Comparison of ENCODE assay signal across 10 cellular contexts in genomic region chr4:126583509-126583908, GRCh38.
A peak's percentile ranks its signal among the peaks of the same experiment; 100 is the strongest.
DNase-seq lines count a peak whose midpoint lies in the region; ATAC-seq and TF ChIP-seq lines count a peak whose summit lies in the region.
"Had no signal": no experiment of that assay in that cellular context is flagged by ENCODE, and none has a peak within 500 bp of the region (broad histone marks: within the 10 kb centered on the region; RNA-seq: fewer than 3 reads in every experiment).

No MANE protein-coding gene starts in this region.

- no peaks in the 10 kb centered on the region for H3K36me3 ChIP-seq in tibial nerve

- no peak overlapping the region for H3K4me3 ChIP-seq in tibial nerve
- H3K4me3 ChIP-seq: lung, PC-9 had no signal

- DNase-seq in D341Med (ENCODE audit: low spot score), result peak; percentile 32
- DNase-seq in HFFc6, result peak; percentile 3
- DNase-seq in SKM-1 treated with dmso at 0.1 percent for 144 hours (lab: John Stamatoyannopoulos, UW; ENCODE audit: unreplicated experiment), result peak; percentile 26
- no peak for DNase-seq in glutamatergic neuron
- DNase-seq in tibial nerve (ENCODE audit: low spot score in 2 of 2), result no peak
- DNase-seq in CD4-positive, alpha-beta T cell, result no peak
- no peak for DNase-seq in hippocampal formation (lab: John Stamatoyannopoulos, UW)
- DNase-seq: PC-9 had no signal

- H3K4me1 Mint-ChIP-seq in HFFc6 (ENCODE audit: low read depth) (no peaks in the 10 kb centered on the region), glutamatergic neuron (ENCODE audit: low read depth, unreplicated experiment) (no peaks in the 10 kb centered on the region)
- no peaks in the 10 kb centered on the region for H3K4me1 Mint-ChIP-seq in CD4-positive, alpha-beta T cell (ENCODE audit: low read depth)

- H3K27ac Mint-ChIP-seq in HFFc6 (no peak overlapping the region), glutamatergic neuron (ENCODE audit: unreplicated experiment) (no peak overlapping the region)
- no peak overlapping the region for H3K27ac Mint-ChIP-seq in CD4-positive, alpha-beta T cell

- intact Hi-C loops in CD4-positive, alpha-beta T cell (cut with DNase I, micrococcal nuclease), result no loop called here

- peaks cover 0 to 34% (median 0%) of the 10 kb centered on the region in 4 donors for H3K9me3 ChIP-seq in tibial nerve
- peaks cover 6% of the 10 kb centered on the region for H3K9me3 ChIP-seq in CD4-positive, alpha-beta T cell (ENCODE audit: control insufficient read depth, low read length)

- H3K27ac ChIP-seq in tibial nerve, result no peak overlapping the region
- H3K27ac ChIP-seq in CD4-positive, alpha-beta T cell (ENCODE audit: low read depth, low read length), result no peak overlapping the region
- H3K27ac ChIP-seq: PC-9 had no signal

- CTCF ChIA-PET in CD4-positive, alpha-beta T cell (lab: Charles Lee), result interaction anchor here (1.1 kb wide), 1 partner anchor 31 kb away, joined by 3 read pairs; no protein-coding TSS in a partner anchor

- no peak for ATAC-seq in CD4-positive, alpha-beta T cell (ENCODE audit: poor library complexity)
- ATAC-seq in HG02938 (IDR thresholded peaks at IDR 0.05; ENCODE audit: unreplicated experiment), result no peak

- H3K4me3 Mint-ChIP-seq in HFFc6, result no peak overlapping the region
- H3K4me3 Mint-ChIP-seq in glutamatergic neuron (ENCODE audit: unreplicated experiment), result no peak overlapping the region
- H3K4me3 Mint-ChIP-seq in CD4-positive, alpha-beta T cell, result no peak overlapping the region

- H3K36me3 Mint-ChIP-seq in HFFc6 (ENCODE audit: low read depth), result no peaks in the 10 kb centered on the region
- peaks cover 5% of the 10 kb centered on the region for H3K36me3 Mint-ChIP-seq in glutamatergic neuron (ENCODE audit: unreplicated experiment)
- no peaks in the 10 kb centered on the region for H3K36me3 Mint-ChIP-seq in CD4-positive, alpha-beta T cell (ENCODE audit: low read depth)

- 81 to 86% methylated on average over 1 of the region's 1 CpG for WGBS in tibial nerve, 2 donors

- no peaks in the 10 kb centered on the region for H3K4me1 ChIP-seq in tibial nerve

- TF ChIP-seq POLR2A in tibial nerve (IDR thresholded peaks at IDR 0.05), result no peak

- TF ChIP-seq EP300 in tibial nerve (IDR thresholded peaks at IDR 0.05), result no peak

- POLR2A ChIA-PET in CD4-positive, alpha-beta T cell (lab: Charles Lee), result interaction anchor here (0.7 kb wide), 1 partner anchor 172 kb away, joined by 3 read pairs; no protein-coding TSS in a partner anchor

- no peaks in the 10 kb centered on the region for H3K27me3 ChIP-seq in tibial nerve
- no peaks in the 10 kb centered on the region for H3K27me3 ChIP-seq in CD4-positive, alpha-beta T cell (ENCODE audit: control insufficient read depth, insufficient read depth, low read length)

- H3K27me3 Mint-ChIP-seq in HFFc6 (ENCODE audit: insufficient read depth) (no peaks in the 10 kb centered on the region), glutamatergic neuron (ENCODE audit: unreplicated experiment) (peaks cover 4% of the 10 kb centered on the region)
- no peaks in the 10 kb centered on the region for H3K27me3 Mint-ChIP-seq in CD4-positive, alpha-beta T cell

- H3K9me3 Mint-ChIP-seq in HFFc6 (no peaks in the 10 kb centered on the region), glutamatergic neuron (ENCODE audit: unreplicated experiment) (peaks cover 4% of the 10 kb centered on the region)
- H3K9me3 Mint-ChIP-seq in CD4-positive, alpha-beta T cell, result peaks cover 7% of the 10 kb centered on the region

- TF ChIP-seq CTCF in HFFc6 (IDR thresholded peaks at IDR 0.05) (peak; percentile 54), glutamatergic neuron (IDR thresholded peaks at IDR 0.05; ENCODE audit: partially characterized antibody, unreplicated experiment) (peak; percentile 20), tibial nerve (IDR thresholded peaks at IDR 0.05) (no peak)
- TF ChIP-seq CTCF in CD4-positive, alpha-beta T cell (IDR thresholded peaks at IDR 0.05), result no peak

Comparison
In these comparisons a context has a peak if more than half of its experiments do, and no peak if none do; other contexts are left out.
1. DNase-seq: peak in D341Med (single experiment), HFFc6 (single experiment) and SKM-1 treated with dmso at 0.1 percent for 144 hours (single experiment); none in glutamatergic neuron (single experiment), tibial nerve (0 of 2), CD4-positive, alpha-beta T cell (0 of 10) and hippocampal formation (0 of 2).
2. CTCF ChIP-seq: peak in HFFc6 (single experiment) and glutamatergic neuron (single experiment); none in tibial nerve (0 of 5) and CD4-positive, alpha-beta T cell (single experiment).